In genomic region chr2:119760876-119761275, GRCh38 we compare ENCODE assay signal across 8 cellular contexts. TPM values are rescaled to one million over a fixed set of nuclear protein-coding genes. Genes with fewer than 3 reads are reported as not detected.
DNase-seq lines count a peak whose midpoint lies in the region; ATAC-seq and TF ChIP-seq lines count a peak whose summit lies in the region.

No MANE protein-coding gene starts in this region.

- CTCF ChIA-PET in Calu3 (lab: Charles Lee): interaction anchor here (0.7 kb wide), 3 partner anchors 280 to 792 kb away, joined by 3 to 10 read pairs (median 9); no protein-coding TSS in a partner anchor

- H3K9me3 ChIP-seq in upper lobe of left lung (no peaks in the 10 kb centered on the region), mucosa of descending colon (no peaks in the 10 kb centered on the region)

- 10 to 21% methylated on average over 5 of the region's 5 CpGs for WGBS in upper lobe of left lung, 2 donors

- peaks cover 9% of the 10 kb centered on the region for H3K4me1 Mint-ChIP-seq in Calu3 (ENCODE audit: low read depth, unreplicated experiment)

- H3K4me1 ChIP-seq in upper lobe of left lung (peaks cover 15 to 36% (median 17%) of the 10 kb centered on the region in 4 donors), mucosa of descending colon (ENCODE audit: low read depth) (peaks cover 6% of the 10 kb centered on the region)

- peak overlapping the region; percentile 91 for H3K27ac Mint-ChIP-seq in Calu3 (ENCODE audit: unreplicated experiment)

- H3K4me3 ChIP-seq in upper lobe of left lung: peak overlapping the region in 3 of 4 donors; percentile 81 to 91 (median 87)
- no peak overlapping the region for H3K4me3 ChIP-seq in mucosa of descending colon

- intact Hi-C loops in Calu3 (cut with micrococcal nuclease; ENCODE audit: unreplicated experiment) (loop anchor here (5.0 kb wide), 2 partner anchors 41 to 111 kb away; no protein-coding TSS in a partner anchor), mucosa of descending colon (cut with DNase I, micrococcal nuclease) (no loop called here)

- H3K27ac ChIP-seq in upper lobe of left lung: peak overlapping the region in 1 of 4 donors; percentile 9

- no peaks in the 10 kb centered on the region for H3K9me3 Mint-ChIP-seq in Calu3 (ENCODE audit: low read depth, unreplicated experiment)

- ATAC-seq in upper lobe of left lung (ENCODE audit: low FRiP score in 2 of 2) (no peak), HG02610 (IDR thresholded peaks at IDR 0.05; ENCODE audit: unreplicated experiment) (no peak), mucosa of descending colon (no peak)

- peaks cover 31% of the 10 kb centered on the region for H3K36me3 Mint-ChIP-seq in Calu3 (ENCODE audit: insufficient read depth, unreplicated experiment)

- no peak for TF ChIP-seq POLR2A in upper lobe of left lung (IDR thresholded peaks at IDR 0.05)

- no peak for TF ChIP-seq EP300 in upper lobe of left lung (IDR thresholded peaks at IDR 0.05)

- peak overlapping the region; percentile 90 for H3K4me3 Mint-ChIP-seq in Calu3 (ENCODE audit: low read depth, unreplicated experiment)

- BruUV-seq in Calu3 (replicated peaks; lab: Mats Ljungman, UMichigan): TSS peak; percentile 47

- H3K36me3 ChIP-seq in upper lobe of left lung: no peaks in the 10 kb centered on the region
- H3K36me3 ChIP-seq in mucosa of descending colon (ENCODE audit: low read depth): no peaks in the 10 kb centered on the region

- no peaks in the 10 kb centered on the region for H3K27me3 ChIP-seq in upper lobe of left lung

- no peaks in the 10 kb centered on the region for H3K27me3 Mint-ChIP-seq in Calu3 (ENCODE audit: unreplicated experiment)

- no peak for TF ChIP-seq CTCF in Calu3 (IDR thresholded peaks at IDR 0.05; ENCODE audit: unreplicated experiment)
- no peak for TF ChIP-seq CTCF in upper lobe of left lung (IDR thresholded peaks at IDR 0.05)
- no peak for TF ChIP-seq CTCF in mucosa of descending colon (IDR thresholded peaks at IDR 0.05)

- DNase-seq in Calu3 (no peak), HuH-7.5 (ENCODE audit: low spot score) (peak; percentile 29), amniotic epithelial cell (ENCODE audit: low read depth) (peak; percentile 40), left kidney (ENCODE audit: low read depth, low spot score) (peak; percentile 43), upper lobe of left lung (no peak), mucosa of descending colon (no peak), NCI-H774 (lab: John Stamatoyannopoulos, UW) (no peak)

RNA-seq across cellular contexts. Expression of gene PTPN4, which starts 1.2 kb away (rescaled TPM):
- total RNA-seq in Calu3 (2022): 47.4 and 52.4 TPM in 2 replicates
- total RNA-seq in upper lobe of left lung: 100 to 1,000 TPM in 1 of 6 donors, 10 to 100 TPM in 5; 15.3 to 112 (median 35.9) TPM
- 10 to 100 TPM; 23.1 to 35.4 (median 30.1) TPM for total RNA-seq in mucosa of descending colon

Comparison
In these comparisons a context has a peak if more than half of its experiments do, and no peak if none do; other contexts are left out.
1. DNase-seq: peak in HuH-7.5 (single experiment), amniotic epithelial cell (single experiment) and left kidney (single experiment); none in Calu3 (single experiment), upper lobe of left lung (0 of 2), mucosa of descending colon (0 of 3) and NCI-H774 (single experiment).